ENCODE assay signal across 16 cellular contexts in the genomic region with DNA sequence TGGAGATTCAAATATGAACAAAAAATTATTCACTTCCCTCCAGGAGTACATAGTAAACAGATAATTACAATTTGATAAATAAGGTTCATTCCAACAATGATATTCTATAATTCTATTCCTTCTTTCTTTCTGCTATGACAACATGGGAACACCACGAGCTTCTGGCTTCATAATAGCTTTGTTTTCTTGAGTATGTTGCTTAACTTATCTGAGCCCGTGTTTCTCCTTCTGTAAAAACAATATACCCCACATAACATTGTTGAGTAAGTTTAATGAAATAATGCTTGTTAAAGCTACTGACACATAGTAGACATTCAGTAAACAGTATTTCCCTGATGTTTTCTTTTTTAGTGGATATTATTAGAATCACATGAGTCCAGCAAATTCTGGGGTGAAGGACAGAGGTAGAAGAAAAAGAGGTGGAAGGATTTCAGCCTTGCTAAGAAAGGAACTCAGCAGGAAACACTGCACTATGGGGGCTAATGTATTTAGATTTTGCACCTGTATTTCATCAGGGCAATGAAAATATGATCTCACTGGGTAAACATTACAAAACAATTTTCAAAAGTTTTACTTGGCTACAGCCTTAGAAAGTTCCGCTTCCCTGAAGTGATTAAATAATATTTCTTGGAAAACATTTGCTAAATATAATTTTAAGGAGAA.
"Had no signal": no experiment of that assay in that cellular context is flagged by ENCODE, and none has a peak within 500 bp of the region (broad histone marks: within the 10 kb centered on the region; RNA-seq: fewer than 3 reads in every experiment).

No MANE protein-coding gene starts in this region.

- H3K27ac ChIP-seq: gastrocnemius medialis, left ventricle myocardium inferior, suprapubic skin had no signal

- H3K4me3 ChIP-seq: gastrocnemius medialis, left ventricle myocardium inferior, suprapubic skin had no signal

- ATAC-seq: activated CD4-positive, CD25-positive, alpha-beta regulatory T cell treated with anti-CD3 and anti-CD28 coated beads, Interleukin-2, amount 50 U/mL, for 24 hours; activated T-cell treated with anti-CD3 and anti-CD28 coated beads, Interleukin-2, amount 50 U/mL, for 4 hours; esophagus mucosa; gastrocnemius medialis; stimulated activated naive CD8-positive, alpha-beta T cell treated with anti-CD3 and anti-CD28 coated beads, Interleukin-15, Interleukin-2, amounts not matched to agents 100 U/mL and 50 U/mL, for 24 hours had no signal

- H3K27me3 ChIP-seq: gastrocnemius medialis, suprapubic skin had no signal

- H3K36me3 Mint-ChIP-seq: activated naive CD8-positive, alpha-beta T cell treated with anti-CD3 and anti-CD28 coated beads, Interleukin-2, amount 10 ng/mL, durations not matched to agents 7 days and 5 days; memory B cell had no signal

- H3K4me1 ChIP-seq: gastrocnemius medialis, left ventricle myocardium inferior, suprapubic skin had no signal

- H3K9me3 ChIP-seq: gastrocnemius medialis, suprapubic skin had no signal

- H3K27ac Mint-ChIP-seq: activated naive CD8-positive, alpha-beta T cell treated with anti-CD3 and anti-CD28 coated beads, Interleukin-2, amount 10 ng/mL, durations not matched to agents 7 days and 5 days; endodermal cell; memory B cell; nephron progenitor cell had no signal

- H3K4me1 Mint-ChIP-seq: activated naive CD8-positive, alpha-beta T cell treated with anti-CD3 and anti-CD28 coated beads, Interleukin-2, amount 10 ng/mL, durations not matched to agents 7 days and 5 days; memory B cell had no signal

- H3K27me3 Mint-ChIP-seq: activated naive CD8-positive, alpha-beta T cell treated with anti-CD3 and anti-CD28 coated beads, Interleukin-2, amount 10 ng/mL, durations not matched to agents 7 days and 5 days; memory B cell had no signal

- H3K4me3 Mint-ChIP-seq: activated naive CD8-positive, alpha-beta T cell treated with anti-CD3 and anti-CD28 coated beads, Interleukin-2, amount 10 ng/mL, durations not matched to agents 7 days and 5 days; activated T-cell treated with anti-CD3 and anti-CD28 coated beads, Interleukin-2, amount 50 U/mL, for 4 hours; endodermal cell; memory B cell; nephron progenitor cell had no signal

- DNase-seq: activated CD4-positive, alpha-beta T cell treated with anti-CD3 and anti-CD28 coated beads, Interleukin-2, amount 50 U/mL, for 4 hours; activated effector memory CD4-positive, alpha-beta T cell treated with anti-CD3 and anti-CD28 coated beads, Interleukin-2, amount 50 U/mL, for 16 hours; activated naive CD8-positive, alpha-beta T cell treated with anti-CD3 and anti-CD28 coated beads, Interleukin-2, amount 10 ng/mL, durations not matched to agents 7 days and 5 days; activated T-cell treated with anti-CD3 and anti-CD28 coated beads, Interleukin-2, amount 50 U/mL, for 4 hours; endodermal cell; gastrocnemius medialis; islet precursor cell; left ventricle myocardium inferior; nephron progenitor cell; stimulated activated CD4-positive, alpha-beta T cell treated with anti-CD3 and anti-CD28 coated beads, Interleukin-4, amount 100 ng/mL, for 1 hour; stimulated activated CD8-positive, alpha-beta memory T cell treated with anti-CD3 and anti-CD28 coated beads, Interleukin-4, amount 100 ng/mL, for 48 hours; stimulated activated naive CD8-positive, alpha-beta T cell treated with anti-CD3 and anti-CD28 coated beads, Interleukin-15, Interleukin-2, amounts not matched to agents 100 U/mL and 50 U/mL, for 24 hours had no signal

- H3K9me3 Mint-ChIP-seq: activated T-cell treated with anti-CD3 and anti-CD28 coated beads, Interleukin-2, amount 50 U/mL, for 4 hours; endodermal cell; nephron progenitor cell had no signal

- H3K36me3 ChIP-seq: gastrocnemius medialis, left ventricle myocardium inferior, suprapubic skin had no signal
